24 cellular contexts compared by ENCODE assay signal in the genomic region with DNA sequence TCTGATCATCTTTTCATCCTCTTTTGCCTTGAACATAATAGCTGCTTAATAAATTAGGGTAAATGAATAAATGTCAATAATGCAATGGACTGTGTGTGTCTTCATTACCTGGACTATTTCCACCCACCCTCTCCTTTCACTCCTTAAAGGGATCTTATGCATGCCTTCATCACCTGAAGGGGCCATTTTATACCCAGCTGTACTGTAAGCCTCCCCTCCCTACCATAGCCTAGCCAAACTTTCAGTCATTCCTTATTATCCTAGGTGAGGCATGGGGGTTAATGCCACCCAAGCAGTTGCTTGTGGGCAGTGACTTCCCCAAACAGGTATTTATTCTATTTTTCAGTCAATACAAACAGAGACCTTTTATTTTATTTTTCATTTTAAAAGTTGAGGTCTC.
"Had no signal": no experiment of that assay in that cellular context is flagged by ENCODE, and none has a peak within 500 bp of the region (broad histone marks: within the 10 kb centered on the region; RNA-seq: fewer than 3 reads in every experiment).

No MANE protein-coding gene starts in this region.

- H3K36me3 ChIP-seq: gastrocnemius medialis, heart right ventricle, left ventricle myocardium inferior, lower lobe of right lung, sigmoid colon, stomach, thoracic aorta, transverse colon had no signal

- DNase-seq: effector CD4-positive, alpha-beta T cell; gastrocnemius medialis; heart right ventricle; hypothalamus; left ventricle myocardium inferior; lower lobe of right lung; midbrain; occipital lobe; sigmoid colon; stimulated activated CD4-positive, alpha-beta T cell treated with anti-CD3 and anti-CD28 coated beads, Interleukin-2, amount 100 ng/mL, for 24 hours; stimulated activated naive CD4-positive, alpha-beta T cell; stomach; substantia nigra; transverse colon had no signal

- H3K4me1 Mint-ChIP-seq: memory B cell had no signal

- H3K27ac Mint-ChIP-seq: memory B cell had no signal

- H3K9me3 ChIP-seq: gastrocnemius medialis, heart right ventricle, lower lobe of right lung, sigmoid colon, stomach, thoracic aorta, transverse colon had no signal

- FAIRE-seq: endometrium, keratinocyte, urothelium cell line had no signal

- H3K27me3 ChIP-seq: gastrocnemius medialis, sigmoid colon, stomach, transverse colon had no signal

- ATAC-seq: esophagus mucosa; gastrocnemius medialis; heart right ventricle; lower lobe of right lung; natural killer cell treated with Interleukin-12 subunit alpha and Interleukin-12 subunit beta and Interleukin-15 and Interleukin-18, amount 100 ng/mL, for 72 hours had no signal

- H3K36me3 Mint-ChIP-seq: natural killer cell treated with Interleukin-12 subunit alpha and Interleukin-12 subunit beta and Interleukin-15 and Interleukin-18, amount 100 ng/mL, for 72 hours had no signal

- H3K4me1 ChIP-seq: gastrocnemius medialis, heart right ventricle, left ventricle myocardium inferior, lower lobe of right lung, sigmoid colon, transverse colon had no signal

- H3K4me3 Mint-ChIP-seq: memory B cell; natural killer cell treated with Interleukin-12 subunit alpha and Interleukin-12 subunit beta and Interleukin-15 and Interleukin-18, amount 100 ng/mL, for 72 hours had no signal

- H3K9ac ChIP-seq: parathyroid adenoma had no signal

- H3K27ac ChIP-seq: coronary artery, gastrocnemius medialis, heart right ventricle, left ventricle myocardium inferior, sigmoid colon, stomach, thoracic aorta, transverse colon had no signal

- H3K4me3 ChIP-seq: coronary artery, gastrocnemius medialis, heart right ventricle, left ventricle myocardium inferior, lower lobe of right lung, sigmoid colon, skin epidermis, stomach, thoracic aorta, transverse colon had no signal

- H3K9me3 Mint-ChIP-seq: natural killer cell treated with Interleukin-12 subunit alpha and Interleukin-12 subunit beta and Interleukin-15 and Interleukin-18, amount 100 ng/mL, for 72 hours had no signal
